Comparison of ENCODE assay signal across 25 cellular contexts in genomic region chr4:74377714-74378113, GRCh38. TPM values are rescaled to one million over a fixed set of nuclear protein-coding genes. Genes with fewer than 3 reads are reported as not detected.
DNase-seq lines count a peak whose midpoint lies in the region; ATAC-seq, FAIRE-seq and TF ChIP-seq lines count a peak whose summit lies in the region.
"Had no signal": no experiment of that assay in that cellular context is flagged by ENCODE, and none has a peak within 500 bp of the region (broad histone marks: within the 10 kb centered on the region; RNA-seq: fewer than 3 reads in every experiment).

No MANE protein-coding gene starts in this region.

- ATAC-seq in IMR-90 (ENCODE audit: low read depth) (no peak), GM21786 (IDR thresholded peaks at IDR 0.05; ENCODE audit: unreplicated experiment) (no peak)

- H3K9me3 ChIP-seq in IMR-90 (ENCODE audit: control insufficient read depth, insufficient read depth, low read length) (no peaks in the 10 kb centered on the region), mammary epithelial cell (replicated peaks; ENCODE audit: insufficient read depth, low read length) (no peaks in the 10 kb centered on the region), keratinocyte (ENCODE audit: control insufficient read depth, low read depth, low read length) (no peaks in the 10 kb centered on the region)
- H3K9me3 ChIP-seq: SK-N-SH had no signal

- H3K27ac ChIP-seq in IMR-90 (ENCODE audit: insufficient read depth, low read length) = no peak overlapping the region; the same call in 1 of the 2 replicates
- peak overlapping the region; percentile 98 for H3K27ac ChIP-seq in mammary epithelial cell (ENCODE audit: insufficient read depth, low read depth, low read length)
- peak overlapping the region; percentile 28 for H3K27ac ChIP-seq in keratinocyte (ENCODE audit: control insufficient read depth, insufficient read depth, low read length)
- H3K27ac ChIP-seq: C4-2B, GM23248, HL-60 had no signal

- H2AK5ac ChIP-seq in IMR-90 (ENCODE audit: low read depth, low read length) = peak overlapping the region; percentile 43; the same call in 1 of the 2 replicates

- no peaks in the 10 kb centered on the region; the same call in 1 of the 2 replicates for H3K36me3 ChIP-seq in IMR-90 (ENCODE audit: control insufficient read depth, insufficient read depth, low read length)
- peaks cover 12% of the 10 kb centered on the region for H3K36me3 ChIP-seq in mammary epithelial cell (ENCODE audit: insufficient read depth, low read length)
- peaks cover 7 to 28% of the 10 kb centered on the region in 2 experiments for H3K36me3 ChIP-seq in keratinocyte (ENCODE audit: control insufficient read depth in 2 of 2, extremely low read depth in 1 of 2, insufficient read depth in 2 of 2, low read length in 2 of 2)
- H3K36me3 ChIP-seq in H7 (replicated peaks; ENCODE audit: control insufficient read depth, insufficient read depth, low read length) = no peaks in the 10 kb centered on the region

- in situ Hi-C loops in IMR-90 (cut with MboI; ENCODE audit: low sequenced_read_pairs) (loop anchor here (5.0 kb wide), 1 partner anchor 155 kb away; no protein-coding TSS in a partner anchor), mammary epithelial cell (cut with MboI; ENCODE audit: low sequenced_read_pairs in 2 of 2) (loop anchor here (5.0 to 10.0 kb wide), 3 partner anchors 65 to 295 kb away; no protein-coding TSS in a partner anchor)

- H3K27me3 ChIP-seq in IMR-90 (ENCODE audit: control insufficient read depth, insufficient read depth, low read length) = no peaks in the 10 kb centered on the region
- H3K27me3 ChIP-seq in mammary epithelial cell (ENCODE audit: insufficient read depth, low read length) = no peaks in the 10 kb centered on the region
- H3K27me3 ChIP-seq in keratinocyte (ENCODE audit: control insufficient read depth, extremely low read depth, insufficient read depth, low read length) = no peaks in the 10 kb centered on the region
- no peaks in the 10 kb centered on the region for H3K27me3 ChIP-seq in H7 (ENCODE audit: control insufficient read depth, insufficient read depth, low read length)

- no peak overlapping the region for H3K23ac ChIP-seq in IMR-90 (ENCODE audit: low read depth, low read length)

- H3K18ac ChIP-seq in IMR-90 (ENCODE audit: low read depth, low read length) = no peak overlapping the region

- H2AK9ac ChIP-seq in IMR-90 (replicated peaks; ENCODE audit: low read depth, low read length, poor library complexity) = no peak overlapping the region

- peak; percentile 50 for DNase-seq in CD1c-positive myeloid dendritic cell (ENCODE audit: extremely low spot score)
- no peak for DNase-seq in IMR-90
- DNase-seq in mammary epithelial cell = no peak
- no peak for DNase-seq in keratinocyte (ENCODE audit: low read depth, low spot score)
- no peak for DNase-seq in T1000 (lab: John Stamatoyannopoulos, UW)
- DNase-seq in H7 = no peak
- DNase-seq in D341Med (ENCODE audit: low spot score) = no peak
- DNase-seq: CD8-positive, alpha-beta memory T cell; GM23248; HCEC 1CT; Karpas-422; NCI-H2029; NCI-H446; NCI-H526; NCI-H82; NK-92 treated with Interleukin-12 subunit alpha and Interleukin-12 subunit beta, amount 100 ng/mL, for 24 hours; PC-9; RPMI8226; SK-N-SH; SW 1271 had no signal

- H3K4me2 ChIP-seq in IMR-90 (ENCODE audit: low read depth, low read length) (no peak overlapping the region), mammary epithelial cell (ENCODE audit: insufficient read depth, low read depth, low read length) (no peak overlapping the region), keratinocyte (ENCODE audit: control insufficient read depth, extremely low read depth, insufficient read depth, low read depth, low read length) (peak overlapping the region; percentile 35)
- H3K4me2 ChIP-seq: SK-N-SH had no signal

- H3K9me1 ChIP-seq in IMR-90 (ENCODE audit: insufficient read depth, low read length) (no peaks in the 10 kb centered on the region), keratinocyte (ENCODE audit: control insufficient read depth, extremely low read depth, insufficient read depth, low read length) (no peaks in the 10 kb centered on the region)

- 0 out of 2 replicates have a peak overlapping the region, but pooled peaks have one; percentile 28 for H3K4ac ChIP-seq in IMR-90 (ENCODE audit: low read depth, low read length)

- H2AFZ ChIP-seq in IMR-90 (replicated peaks; ENCODE audit: low read length, poor library complexity) (no peak overlapping the region), mammary epithelial cell (ENCODE audit: low read depth, low read length) (no peak overlapping the region), keratinocyte (ENCODE audit: control insufficient read depth, low read length) (peak overlapping the region; percentile 19)
- H2AFZ ChIP-seq: GM23248, PC-9 had no signal

- H2BK5ac ChIP-seq in IMR-90 (ENCODE audit: low read depth, low read length, poor library complexity, severe bottlenecking) = no peak overlapping the region

- H4K5ac ChIP-seq in IMR-90 (ENCODE audit: low read depth, low read length) = no peak overlapping the region

- no peak overlapping the region for H3K4me3 ChIP-seq in IMR-90 (ENCODE audit: insufficient read depth, low read depth, low read length)
- no peak overlapping the region for H3K4me3 ChIP-seq in mammary epithelial cell (replicated peaks in 1 of 3; ENCODE audit: insufficient read depth in 1 of 3, low read depth in 2 of 3, low read length in 3 of 3)
- no peak overlapping the region for H3K4me3 ChIP-seq in keratinocyte (ENCODE audit: control insufficient read depth in 2 of 3, extremely low read depth in 1 of 3, insufficient read depth in 2 of 3, low read depth in 1 of 3, low read length in 3 of 3)
- no peak overlapping the region for H3K4me3 ChIP-seq in H7 (ENCODE audit: insufficient read depth, low read depth, low read length)
- H3K4me3 ChIP-seq: GM23248, PC-9 had no signal

- H2BK120ac ChIP-seq in IMR-90 (ENCODE audit: low read depth, low read length) = peak overlapping the region; percentile 84

- H3K4me1 ChIP-seq in IMR-90 (ENCODE audit: control insufficient read depth, insufficient read depth, low read length) = no peaks in the 10 kb centered on the region
- H3K4me1 ChIP-seq in mammary epithelial cell (ENCODE audit: insufficient read depth, low read length) = peaks cover 42% of the 10 kb centered on the region
- H3K4me1 ChIP-seq in keratinocyte (ENCODE audit: control insufficient read depth, extremely low read depth, insufficient read depth, low read length) = peaks cover 45% of the 10 kb centered on the region

- TF ChIP-seq CTCF in IMR-90 (conservative IDR thresholded peaks at IDR 0.05; ENCODE audit: low read depth, low read length) = no peak
- no peak for TF ChIP-seq CTCF in mammary epithelial cell (conservative IDR thresholded peaks at IDR 0.05 in 1 of 2, IDR thresholded peaks at IDR 0.05 in 1 of 2; ENCODE audit: extremely low read depth in 1 of 2, insufficient read depth in 1 of 2, low read depth in 1 of 2, low read length in 2 of 2)
- TF ChIP-seq CTCF in keratinocyte (optimal IDR thresholded peaks at IDR 0.05 in 1 of 3, IDR thresholded peaks at IDR 0.05 in 1 of 3, conservative IDR thresholded peaks at IDR 0.05 in 1 of 3; ENCODE audit: extremely low read depth in 1 of 3, insufficient read depth in 2 of 3, low read length in 3 of 3) = no peak

- no peak overlapping the region for H3K9ac ChIP-seq in IMR-90 (ENCODE audit: low read depth, low read length)
- no peak overlapping the region for H3K9ac ChIP-seq in mammary epithelial cell (ENCODE audit: insufficient read depth, low read length)
- no peak overlapping the region for H3K9ac ChIP-seq in keratinocyte (ENCODE audit: control insufficient read depth, extremely low read depth, insufficient read depth, low read length)
- H3K9ac ChIP-seq: GM23248, SK-N-SH had no signal

- peak overlapping the region; percentile 56 for H4K91ac ChIP-seq in IMR-90 (ENCODE audit: insufficient read depth, low read depth, low read length)

- no peak overlapping the region for H3K56ac ChIP-seq in IMR-90 (ENCODE audit: extremely low read depth, insufficient read depth, low read length)

- TF ChIP-seq POLR2A in IMR-90 (IDR thresholded peaks at IDR 0.05; ENCODE audit: low read depth, low read length) = no peak

- H3K79me2 ChIP-seq in mammary epithelial cell (ENCODE audit: insufficient read depth, low read length) (peaks cover 29% of the 10 kb centered on the region), keratinocyte (ENCODE audit: control insufficient read depth, insufficient read depth, low read length) (peaks cover 10% of the 10 kb centered on the region)

- H4K20me1 ChIP-seq in IMR-90 (ENCODE audit: insufficient read depth, low read length) = no peaks in the 10 kb centered on the region
- no peaks in the 10 kb centered on the region for H4K20me1 ChIP-seq in mammary epithelial cell (ENCODE audit: insufficient read depth, low read length)
- no peaks in the 10 kb centered on the region for H4K20me1 ChIP-seq in keratinocyte (ENCODE audit: control insufficient read depth, extremely low read depth, insufficient read depth, low read length)

- WGBS in IMR-90 (ENCODE audit: extremely low coverage in 2 of 2, insufficient read length in 1 of 2), 2 experiments = no CpG with 5 or more reads among the region's 5 CpGs
- WGBS in mammary epithelial cell (ENCODE audit: low coverage, missing lambda C conversion rate) = 89% methylated on average over 5 of the region's 5 CpGs

- CTCF ChIA-PET in IMR-90 (lab: Yijun Ruan, JAX) = interaction anchor here (0.6 to 3.3 kb wide), 18 partner anchors 17 to 298 kb away, joined by 3 to 34 read pairs (median 6); partner anchors contain the start of gene AREG
- CTCF ChIA-PET in mammary epithelial cell (lab: Charles Lee; ENCODE audit: low non-redundant PET) = interaction anchor here (0.7 kb wide), 1 partner anchor 79 kb away, joined by 12 read pairs; no protein-coding TSS in a partner anchor

- no peaks in the 10 kb centered on the region for H3K79me1 ChIP-seq in IMR-90 (ENCODE audit: low read depth in 1 of 2, low read length in 2 of 2)

- FAIRE-seq in keratinocyte (lab: Jason Lieb, UNC) = peak; percentile 53
- FAIRE-seq: D721Med had no signal

- BruUV-seq in IMR-90 (replicated peaks; lab: Mats Ljungman, UMichigan) (no TSS peak), mammary epithelial cell (replicated peaks; lab: Mats Ljungman, UMichigan) (no TSS peak)

- no peak for TF ChIP-seq RAD21 in IMR-90 (IDR thresholded peaks at IDR 0.05; ENCODE audit: low read length)

- H2BK15ac ChIP-seq in IMR-90 (ENCODE audit: low read depth, low read length) = peak overlapping the region; percentile 88

- dilution Hi-C loops in IMR-90 (cut with HindIII; ENCODE audit: low sequenced_read_pairs, unreplicated experiment) = no loop called here
- dilution Hi-C loops in mammary epithelial cell (cut with HindIII; ENCODE audit: low sequenced_read_pairs) = loop anchor here (5.0 to 25.0 kb wide), 3 partner anchors 45 to 285 kb away; no protein-coding TSS in a partner anchor
- dilution Hi-C loops in keratinocyte (cut with MboI; ENCODE audit: extremely low pct_ligation_motif_present, low sequenced_read_pairs) = no loop called here

- no peak overlapping the region for H3K14ac ChIP-seq in IMR-90 (replicated peaks; ENCODE audit: low read depth, low read length)

- 0 out of 4 replicates have a peak overlapping the region, but pooled peaks of 1 of the 2 experiments have one; percentile 52 for H4K8ac ChIP-seq in IMR-90 (ENCODE audit: low read depth in 2 of 2, low read length in 2 of 2)

- intact Hi-C loops in IMR-90 (cut with micrococcal nuclease) = loop anchor here (1.0 to 2.0 kb wide), 5 partner anchors 67 to 298 kb away; partner anchors contain the start of gene AREG
- intact Hi-C loops in mammary epithelial cell (cut with micrococcal nuclease) = loop anchor here (1.0 kb wide), 5 partner anchors 31 to 294 kb away; partner anchors contain the start of gene AREG

- H2BK20ac ChIP-seq in IMR-90 (ENCODE audit: low read depth, low read length) = peak overlapping the region; percentile 90

- POLR2A ChIA-PET in IMR-90 (lab: Charles Lee; ENCODE audit: unreplicated experiment) = interaction anchor here (0.5 kb wide), 1 partner anchor 59 kb away, joined by 7 read pairs; no protein-coding TSS in a partner anchor

RNA-seq across cellular contexts. Expression of gene EREG, which starts 12.8 kb away (rescaled TPM):
- total RNA-seq in IMR-90 (2012; rRNA removed) (0.36 and 1.1 TPM in 2 replicates), mammary epithelial cell (10 to 100 TPM in 1 of 2 donors, 1 to 10 TPM in 1; 9.5 to 44.0 TPM)
- polyA plus RNA-seq in IMR-90 (2012; rRNA removed) (0.14 and 0.26 TPM in 2 replicates), mammary epithelial cell (13.2 TPM), keratinocyte (19.9 to 38.7 TPM (median 29.2 TPM) in 3 replicates)
- polyA plus RNA-seq in IMR-90 (2012; cell fraction: cytosol; rRNA removed) = 0.07 and 0.21 TPM in 2 replicates
- polyA plus RNA-seq in IMR-90 (2012; cell fraction: nucleus; rRNA removed; ENCODE audit: low replicate concordance) = 0.30 and 1.1 TPM in 2 replicates
- polyA minus RNA-seq in mammary epithelial cell (22.7 TPM), keratinocyte (13.3 to 33.3 TPM (median 18.3 TPM) in 3 replicates)
- polyA plus RNA-seq in keratinocyte (2011; ENCODE audit: low read depth) = 12.5 TPM
- 13.9 and 23.6 TPM in 2 replicates for polyA plus RNA-seq in keratinocyte (2011; cell fraction: cytosol; rRNA removed)
- polyA plus RNA-seq in keratinocyte (2011; cell fraction: nucleus; rRNA removed) = 57.1 and 57.5 TPM in 2 replicates
- polyA plus RNA-seq in keratinocyte (2012; ENCODE audit: low replicate concordance) = 19.2 and 21.3 TPM in 2 replicates
- polyA minus RNA-seq in keratinocyte (2011; cell fraction: cytosol; rRNA and poly(A)+ RNA removed) = 31.1 TPM
- polyA minus RNA-seq in keratinocyte (2011; cell fraction: nucleus; rRNA and poly(A)+ RNA removed) = 45.7 and 84.9 TPM in 2 replicates
- not detected in 2 replicates for total RNA-seq in H7 (2014; rRNA removed; shearing (Covaris generic))
- total RNA-seq: B cell; CD8-positive, alpha-beta memory T cell had no signal
- polyA plus RNA-seq: CD8-positive, alpha-beta memory T cell; SK-N-SH had no signal
